In the genomic region with DNA sequence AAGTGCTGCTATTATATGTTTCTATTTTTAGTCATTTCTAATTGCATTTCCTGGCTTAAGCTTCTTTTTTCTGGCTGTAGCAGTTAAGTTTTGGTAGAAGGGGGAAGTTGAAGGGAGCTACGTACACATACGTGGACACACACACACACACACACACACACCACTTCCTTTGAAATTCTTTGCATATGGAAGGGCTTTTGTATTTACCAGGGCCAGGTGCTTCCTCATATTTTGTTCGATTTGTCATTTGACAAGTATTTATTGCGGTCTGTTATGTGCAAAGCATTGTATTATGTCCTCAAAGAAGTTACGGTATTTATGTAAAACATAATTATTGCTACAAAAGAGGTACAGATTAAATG, we compare ENCODE assay signal across 9 cellular contexts.
A peak's percentile ranks its signal among the peaks of the same experiment; 100 is the strongest.
DNase-seq lines count a peak whose midpoint lies in the region; ATAC-seq and TF ChIP-seq lines count a peak whose summit lies in the region.
"Had no signal": no experiment of that assay in that cellular context is flagged by ENCODE, and none has a peak within 500 bp of the region (broad histone marks: within the 10 kb centered on the region; RNA-seq: fewer than 3 reads in every experiment).

No MANE protein-coding gene starts in this region.

- H3K36me3 ChIP-seq in gastroesophageal sphincter (no peaks in the 10 kb centered on the region), stomach (peaks cover 0 to 22% (median 9%) of the 10 kb centered on the region in 4 donors)

- no peak for DNase-seq in activated CD4-positive, alpha-beta memory T cell treated with anti-CD3 and anti-CD28 coated beads for 36 hours
- DNase-seq in activated CD4-positive, alpha-beta memory T cell treated with anti-CD3 and anti-CD28 coated beads, Interleukin-2, amount 10 ng/mL, durations not matched to agents 7 days and 5 days: no peak
- peak; percentile 17 for DNase-seq in SIG-M5 (lab: John Stamatoyannopoulos, UW)
- DNase-seq in stomach: no peak
- DNase-seq in NCI-H1092 (lab: John Stamatoyannopoulos, UW): no peak
- DNase-seq: activated gamma-delta T cell treated with Interleukin-2 at 50 U/mL for 16 hours had no signal

- WGBS in gastroesophageal sphincter (ENCODE audit: low coverage in 1 of 2), 2 donors: 27 to 34% methylated on average over 5 of the region's 5 CpGs
- WGBS in stomach, 5 donors: 29 to 56% (median 33%) methylated on average over 5 of the region's 5 CpGs

- H3K4me3 ChIP-seq in gastroesophageal sphincter (no peak overlapping the region), stomach (no peak overlapping the region)

- H3K27me3 ChIP-seq in gastroesophageal sphincter (no peaks in the 10 kb centered on the region), stomach (no peaks in the 10 kb centered on the region)

- CTCF ChIA-PET in activated CD4-positive, alpha-beta memory T cell treated with anti-CD3 and anti-CD28 coated beads for 36 hours (lab: Charles Lee): interaction anchor here (1.3 kb wide), 1 partner anchor 207 kb away, joined by 3 read pairs; no protein-coding TSS in a partner anchor
- CTCF ChIA-PET in activated CD4-positive, alpha-beta memory T cell treated with anti-CD3 and anti-CD28 coated beads, Interleukin-2, amount 10 ng/mL, durations not matched to agents 7 days and 5 days (lab: Charles Lee): interaction anchor here (0.6 to 1.3 kb wide), 2 partner anchors 21 to 34 kb away, joined by 3 to 4 read pairs; no protein-coding TSS in a partner anchor

- ATAC-seq in gastroesophageal sphincter: peak; percentile 52
- ATAC-seq in activated CD4-positive, CD25-positive, alpha-beta regulatory T cell treated with anti-CD3 and anti-CD28 coated beads, Interleukin-2, amount 50 U/mL, for 24 hours: no peak
- no peak for ATAC-seq in GM21723 (IDR thresholded peaks at IDR 0.05; ENCODE audit: unreplicated experiment)

- TF ChIP-seq CTCF in gastroesophageal sphincter (IDR thresholded peaks at IDR 0.05): no peak
- TF ChIP-seq CTCF in stomach (IDR thresholded peaks at IDR 0.05): no peak

- TF ChIP-seq POLR2A in gastroesophageal sphincter (IDR thresholded peaks at IDR 0.05): no peak
- no peak for TF ChIP-seq POLR2A in stomach (IDR thresholded peaks at IDR 0.05)

- peaks cover 49% of the 10 kb centered on the region for H3K4me1 Mint-ChIP-seq in activated CD4-positive, alpha-beta memory T cell treated with anti-CD3 and anti-CD28 coated beads for 36 hours (ENCODE audit: low read depth)
- H3K4me1 Mint-ChIP-seq in activated CD4-positive, alpha-beta memory T cell treated with anti-CD3 and anti-CD28 coated beads, Interleukin-2, amount 10 ng/mL, durations not matched to agents 7 days and 5 days: peaks cover 31% of the 10 kb centered on the region

- H3K27me3 Mint-ChIP-seq in activated CD4-positive, alpha-beta memory T cell treated with anti-CD3 and anti-CD28 coated beads for 36 hours: no peaks in the 10 kb centered on the region
- no peaks in the 10 kb centered on the region for H3K27me3 Mint-ChIP-seq in activated CD4-positive, alpha-beta memory T cell treated with anti-CD3 and anti-CD28 coated beads, Interleukin-2, amount 10 ng/mL, durations not matched to agents 7 days and 5 days

- intact Hi-C loops in activated CD4-positive, alpha-beta memory T cell treated with anti-CD3 and anti-CD28 coated beads for 36 hours (cut with micrococcal nuclease): no loop called here
- intact Hi-C loops in stomach (cut with DNase I; ENCODE audit: low total_unique reads): no loop called here

- no peak for TF ChIP-seq EP300 in gastroesophageal sphincter (IDR thresholded peaks at IDR 0.05)
- TF ChIP-seq EP300 in stomach (IDR thresholded peaks at IDR 0.05): no peak

- peaks cover 3% of the 10 kb centered on the region for H3K9me3 Mint-ChIP-seq in activated CD4-positive, alpha-beta memory T cell treated with anti-CD3 and anti-CD28 coated beads for 36 hours
- H3K9me3 Mint-ChIP-seq in activated CD4-positive, alpha-beta memory T cell treated with anti-CD3 and anti-CD28 coated beads, Interleukin-2, amount 10 ng/mL, durations not matched to agents 7 days and 5 days: peaks cover 3% of the 10 kb centered on the region

- POLR2A ChIA-PET in activated CD4-positive, alpha-beta memory T cell treated with anti-CD3 and anti-CD28 coated beads for 36 hours (lab: Charles Lee): interaction anchor here (1.1 to 1.8 kb wide), 3 partner anchors 10 to 27 kb away, joined by 5 to 6 read pairs (median 6); no protein-coding TSS in a partner anchor
- POLR2A ChIA-PET in activated CD4-positive, alpha-beta memory T cell treated with anti-CD3 and anti-CD28 coated beads, Interleukin-2, amount 10 ng/mL, durations not matched to agents 7 days and 5 days (lab: Charles Lee): interaction anchor here (0.6 to 2.3 kb wide), 3 partner anchors 13 to 35 kb away, joined by 3 to 13 read pairs (median 5); no protein-coding TSS in a partner anchor

- H3K4me1 ChIP-seq in gastroesophageal sphincter (peaks cover 0 to 12% (median 8%) of the 10 kb centered on the region in 3 donors), stomach (peaks cover 0 to 28% (median 9%) of the 10 kb centered on the region in 4 donors)

- peaks cover 64% of the 10 kb centered on the region for H3K36me3 Mint-ChIP-seq in activated CD4-positive, alpha-beta memory T cell treated with anti-CD3 and anti-CD28 coated beads for 36 hours
- H3K36me3 Mint-ChIP-seq in activated CD4-positive, alpha-beta memory T cell treated with anti-CD3 and anti-CD28 coated beads, Interleukin-2, amount 10 ng/mL, durations not matched to agents 7 days and 5 days (ENCODE audit: low read depth): peaks cover 80% of the 10 kb centered on the region

- peak overlapping the region; percentile 87 for H3K27ac Mint-ChIP-seq in activated CD4-positive, alpha-beta memory T cell treated with anti-CD3 and anti-CD28 coated beads for 36 hours
- no peak overlapping the region for H3K27ac Mint-ChIP-seq in activated CD4-positive, alpha-beta memory T cell treated with anti-CD3 and anti-CD28 coated beads, Interleukin-2, amount 10 ng/mL, durations not matched to agents 7 days and 5 days

- H3K9me3 ChIP-seq in gastroesophageal sphincter (no peaks in the 10 kb centered on the region), stomach (no peaks in the 10 kb centered on the region)

- no peak overlapping the region for H3K4me3 Mint-ChIP-seq in activated CD4-positive, alpha-beta memory T cell treated with anti-CD3 and anti-CD28 coated beads for 36 hours
- H3K4me3 Mint-ChIP-seq in activated CD4-positive, alpha-beta memory T cell treated with anti-CD3 and anti-CD28 coated beads, Interleukin-2, amount 10 ng/mL, durations not matched to agents 7 days and 5 days: no peak overlapping the region

- H3K27ac ChIP-seq in gastroesophageal sphincter (peak overlapping the region in 3 of 4 donors; percentile 20 to 44 (median 29)), stomach (peak overlapping the region in 3 of 5 donors; percentile 34 to 76 (median 63))
